Comparison of ENCODE assay signal across 18 cellular contexts in genomic region chr7:134472572-134473242, GRCh38. TPM values are rescaled to one million over a fixed set of nuclear protein-coding genes. Genes with fewer than 3 reads are reported as not detected.
DNase-seq lines count a peak whose midpoint lies in the region; ATAC-seq and TF ChIP-seq lines count a peak whose summit lies in the region.
"Had no signal": no experiment of that assay in that cellular context is flagged by ENCODE, and none has a peak within 500 bp of the region (broad histone marks: within the 10 kb centered on the region; RNA-seq: fewer than 3 reads in every experiment).

No MANE protein-coding gene starts in this region.

- H3K4me1 Mint-ChIP-seq in endodermal cell: peaks cover 25% of the 10 kb centered on the region
- H3K4me1 Mint-ChIP-seq: CD4-positive, alpha-beta memory T cell had no signal

- no peak overlapping the region for H3K23ac ChIP-seq in IMR-90 (ENCODE audit: low read depth, low read length)

- WGBS in IMR-90 (ENCODE audit: extremely low coverage in 2 of 2, insufficient read length in 1 of 2), 2 experiments: no CpG with 5 or more reads among the region's 2 CpGs
- 87 to 100% methylated on average over 1 to 2 of the region's 2 CpGs for WGBS in endodermal cell (ENCODE audit: insufficient coverage in 1 of 2, insufficient read length in 1 of 2), 2 experiments

- no peaks in the 10 kb centered on the region for H4K20me1 ChIP-seq in IMR-90 (ENCODE audit: insufficient read depth, low read length)

- H3K4me3 ChIP-seq in IMR-90 (ENCODE audit: insufficient read depth, low read depth, low read length): no peak overlapping the region
- H3K4me3 ChIP-seq in endodermal cell (ENCODE audit: low read length): peak overlapping the region; percentile 48
- no peak overlapping the region for H3K4me3 ChIP-seq in HAP-1
- H3K4me3 ChIP-seq: SK-N-MC had no signal

- no peak overlapping the region for H3K4ac ChIP-seq in IMR-90 (ENCODE audit: low read depth, low read length)

- H3K27ac ChIP-seq in IMR-90 (ENCODE audit: insufficient read depth, low read length) (no peak overlapping the region), endodermal cell (ENCODE audit: low read depth, low read length) (no peak overlapping the region)
- H3K27ac ChIP-seq: SK-N-MC had no signal

- H3K9ac ChIP-seq in IMR-90 (ENCODE audit: low read depth, low read length) (no peak overlapping the region), endodermal cell (ENCODE audit: extremely low read depth, low read length, poor library complexity, severe bottlenecking) (no peak overlapping the region)

- peaks cover 2% of the 10 kb centered on the region for H3K36me3 Mint-ChIP-seq in endodermal cell (ENCODE audit: low read depth)
- H3K36me3 Mint-ChIP-seq: CD4-positive, alpha-beta memory T cell had no signal

- no peak overlapping the region for H2BK20ac ChIP-seq in IMR-90 (ENCODE audit: low read depth, low read length)

- H3K27me3 ChIP-seq in IMR-90 (ENCODE audit: control insufficient read depth, insufficient read depth, low read length) (no peaks in the 10 kb centered on the region), endodermal cell (ENCODE audit: control insufficient read depth, insufficient read depth, low read length, poor library complexity, severe bottlenecking) (no peaks in the 10 kb centered on the region), HAP-1 (ENCODE audit: low read depth) (no peaks in the 10 kb centered on the region)

- no TSS peak for BruUV-seq in IMR-90 (replicated peaks; lab: Mats Ljungman, UMichigan)

- H3K79me1 ChIP-seq in IMR-90 (ENCODE audit: low read depth in 1 of 2, low read length in 2 of 2): no peaks in the 10 kb centered on the region

- H3K4me1 ChIP-seq in IMR-90 (ENCODE audit: control insufficient read depth, insufficient read depth, low read length) (no peaks in the 10 kb centered on the region; the same call in 1 of the 2 replicates), endodermal cell (ENCODE audit: control insufficient read depth, insufficient read depth, low read length) (peaks cover 2% of the 10 kb centered on the region), HAP-1 (no peaks in the 10 kb centered on the region)

- TF ChIP-seq CTCF in IMR-90 (conservative IDR thresholded peaks at IDR 0.05; ENCODE audit: low read depth, low read length) (no peak), endodermal cell (conservative IDR thresholded peaks at IDR 0.05) (no peak)

- DNase-seq in IMR-90: no peak
- peak; percentile 68 for DNase-seq in MV-4-11 (lab: John Stamatoyannopoulos, UW)
- no peak for DNase-seq in endodermal cell
- DNase-seq in myocyte (ENCODE audit: low read depth): peak; percentile 58
- no peak for DNase-seq in AG08395 (ENCODE audit: low spot score)
- DNase-seq in mesenteric fat pad (ENCODE audit: low spot score): no peak
- DNase-seq in HAP-1 (ENCODE audit: low spot score in 2 of 2): no peak
- DNase-seq: Calu3; CD4-positive, alpha-beta memory T cell; DMS53; H9; Kasumi-1; NCI-H1417 treated with DMSO at 0.1 percent for 48 hours; NCI-H1930; NCI-H2171; NCI-H446 treated with DMSO at 0.1 percent for 48 hours; NCI-H774 had no signal

- POLR2A ChIA-PET in IMR-90 (lab: Charles Lee; ENCODE audit: unreplicated experiment): no interaction called here

- H4K5ac ChIP-seq in IMR-90 (ENCODE audit: low read depth, low read length): no peak overlapping the region

- H2BK120ac ChIP-seq in IMR-90 (ENCODE audit: low read depth, low read length): no peak overlapping the region

- H3K36me3 ChIP-seq in IMR-90 (ENCODE audit: control insufficient read depth, insufficient read depth, low read length) (no peaks in the 10 kb centered on the region), endodermal cell (ENCODE audit: control insufficient read depth, insufficient read depth, low read length) (no peaks in the 10 kb centered on the region), HAP-1 (replicated peaks) (no peaks in the 10 kb centered on the region)

- H3K27ac Mint-ChIP-seq in endodermal cell: no peak overlapping the region
- H3K27ac Mint-ChIP-seq: CD4-positive, alpha-beta memory T cell; H9 had no signal

- ATAC-seq in IMR-90 (ENCODE audit: low read depth): no peak

- H2AK5ac ChIP-seq in IMR-90 (ENCODE audit: low read depth, low read length): no peak overlapping the region

- no peak overlapping the region for H3K56ac ChIP-seq in IMR-90 (ENCODE audit: extremely low read depth, insufficient read depth, low read length)

- no peak overlapping the region for H2BK15ac ChIP-seq in IMR-90 (ENCODE audit: low read depth, low read length)

- in situ Hi-C loops in IMR-90 (cut with MboI; ENCODE audit: low sequenced_read_pairs): no loop called here
- in situ Hi-C loops in HAP-1 (cut with MboI; ENCODE audit: low sequenced_read_pairs): no loop called here

- H3K4me3 Mint-ChIP-seq in endodermal cell: no peak overlapping the region
- H3K4me3 Mint-ChIP-seq: CD4-positive, alpha-beta memory T cell; H9 had no signal

- no peak overlapping the region for H3K4me2 ChIP-seq in IMR-90 (ENCODE audit: low read depth, low read length)

- H2BK5ac ChIP-seq in IMR-90 (ENCODE audit: low read depth, low read length, poor library complexity, severe bottlenecking): no peak overlapping the region

- dilution Hi-C loops in IMR-90 (cut with HindIII; ENCODE audit: low sequenced_read_pairs, unreplicated experiment): no loop called here

- no peak overlapping the region for H2AFZ ChIP-seq in IMR-90 (replicated peaks; ENCODE audit: low read length, poor library complexity)

- H3K9me3 Mint-ChIP-seq in endodermal cell: peaks cover 5% of the 10 kb centered on the region
- H3K9me3 Mint-ChIP-seq: H9 had no signal

- CTCF ChIA-PET in IMR-90 (lab: Yijun Ruan, JAX): no interaction called here

- no peak overlapping the region for H4K91ac ChIP-seq in IMR-90 (ENCODE audit: insufficient read depth, low read depth, low read length)

- no peaks in the 10 kb centered on the region for H3K27me3 Mint-ChIP-seq in endodermal cell (ENCODE audit: insufficient read depth)

- no peak overlapping the region for H3K14ac ChIP-seq in IMR-90 (replicated peaks; ENCODE audit: low read depth, low read length)

- H3K9me3 ChIP-seq in IMR-90 (ENCODE audit: control insufficient read depth, insufficient read depth, low read length): no peaks in the 10 kb centered on the region
- peaks cover 20% of the 10 kb centered on the region for H3K9me3 ChIP-seq in endodermal cell (ENCODE audit: control insufficient read depth, low read length)
- H3K9me3 ChIP-seq in HAP-1: no peaks in the 10 kb centered on the region

- no peak for TF ChIP-seq POLR2A in IMR-90 (IDR thresholded peaks at IDR 0.05; ENCODE audit: low read depth, low read length)

- no peak for TF ChIP-seq RAD21 in IMR-90 (IDR thresholded peaks at IDR 0.05; ENCODE audit: low read length)

- H2AK9ac ChIP-seq in IMR-90 (replicated peaks; ENCODE audit: low read depth, low read length, poor library complexity): no peak overlapping the region

- H3K9me1 ChIP-seq in IMR-90 (ENCODE audit: insufficient read depth, low read length): 0 out of 2 replicates have a peak, but pooled peaks cover 5% of the 10 kb centered on the region

- intact Hi-C loops in IMR-90 (cut with micrococcal nuclease): no loop called here

- H3K18ac ChIP-seq in IMR-90 (ENCODE audit: low read depth, low read length): no peak overlapping the region

- no peak overlapping the region for H4K8ac ChIP-seq in IMR-90 (ENCODE audit: low read depth in 2 of 2, low read length in 2 of 2)

TF ChIP-seq in IMR-90, 13 proteins besides CTCF, POLR2A, EP300 and RAD21:
- TF ChIP-seq SMC3 (IDR thresholded peaks at IDR 0.05; ENCODE audit: low read depth, low read length) (no peak), CEBPB (IDR thresholded peaks at IDR 0.05; ENCODE audit: low read depth, low read length) (peak; percentile 56), MAFK (IDR thresholded peaks at IDR 0.05; ENCODE audit: low read depth, low read length) (no peak), RCOR1 (IDR thresholded peaks at IDR 0.05; ENCODE audit: insufficient replicate concordance, low read length) (no peak), FOS (IDR thresholded peaks at IDR 0.05; ENCODE audit: low read depth, low read length) (no peak)

RNA-seq across cellular contexts. Expression of gene AKR1B1, which starts 13.8 kb away (rescaled TPM):
- total RNA-seq in IMR-90 (2012; rRNA removed) (72.2 and 90.9 TPM in 2 replicates), endodermal cell (100 to 1,000 TPM; 152 to 216 TPM), myocyte (151 and 157 TPM in 2 replicates), mesenteric fat pad (124 TPM)
- 184 and 201 TPM in 2 replicates for polyA plus RNA-seq in IMR-90 (2012; rRNA removed)
- 129 and 173 TPM in 2 replicates for polyA plus RNA-seq in IMR-90 (2012; cell fraction: cytosol; rRNA removed)
- 171 and 218 TPM in 2 replicates for polyA plus RNA-seq in IMR-90 (2012; cell fraction: nucleus; rRNA removed; ENCODE audit: low replicate concordance)
- 148 TPM for polyA plus RNA-seq in endodermal cell (2013, experiment 1 of 2)
- 146 TPM for polyA plus RNA-seq in endodermal cell (2013, experiment 2 of 2)
- polyA plus RNA-seq in myocyte (2012): 239 TPM

RNA-seq across cellular contexts. Expression of gene AKR1B10, which starts 54.7 kb away (rescaled TPM):
- total RNA-seq in IMR-90 (2012; rRNA removed) (0.28 and 0.54 TPM in 2 replicates), endodermal cell (under 1 TPM; 0.51 to 0.93 TPM), myocyte (2.7 and 3.2 TPM in 2 replicates), mesenteric fat pad (0.90 TPM)
- polyA plus RNA-seq in IMR-90 (2012; rRNA removed): 0.32 and 0.49 TPM in 2 replicates
- polyA plus RNA-seq in IMR-90 (2012; cell fraction: cytosol; rRNA removed): 0.22 and 0.48 TPM in 2 replicates
- polyA plus RNA-seq in IMR-90 (2012; cell fraction: nucleus; rRNA removed; ENCODE audit: low replicate concordance): 0.15 and 0.48 TPM in 2 replicates
- 0.18 TPM for polyA plus RNA-seq in endodermal cell (2013, experiment 1 of 2)
- 0.17 TPM for polyA plus RNA-seq in endodermal cell (2013, experiment 2 of 2)
- polyA plus RNA-seq in myocyte (2012): 0.91 TPM
- total RNA-seq: CD4-positive, alpha-beta memory T cell; H9 had no signal
- polyA plus RNA-seq: CD4-positive, alpha-beta memory T cell had no signal

Comparison
In these comparisons a context has a peak if more than half of its experiments do, and no peak if none do; other contexts are left out.
1. DNase-seq: peak in MV-4-11 (single experiment) and myocyte (single experiment); none in IMR-90 (single experiment), endodermal cell (single experiment), AG08395 (single experiment), mesenteric fat pad (single experiment) and HAP-1 (0 of 2).